24 cellular contexts compared by ENCODE assay signal in genomic region chr18:11710578-11710977, GRCh38.
"Had no signal": no experiment of that assay in that cellular context is flagged by ENCODE, and none has a peak within 500 bp of the region (broad histone marks: within the 10 kb centered on the region; RNA-seq: fewer than 3 reads in every experiment).

No MANE protein-coding gene starts in this region.

- ATAC-seq: effector memory CD8-positive, alpha-beta T cell; esophagus mucosa; foreskin keratinocyte; gastrocnemius medialis; gastroesophageal sphincter; heart left ventricle; heart right ventricle had no signal

- H3K9me3 Mint-ChIP-seq: dendritic cell treated with granulocyte-macrophage colony-stimulating factor and Interleukin-4, amounts not matched to agents 40 ng/mL and 50 ng/mL, for 4 days; effector memory CD8-positive, alpha-beta T cell had no signal

- H3K27ac Mint-ChIP-seq: dendritic cell treated with granulocyte-macrophage colony-stimulating factor and Interleukin-4, amounts not matched to agents 40 ng/mL and 50 ng/mL, for 4 days; effector memory CD8-positive, alpha-beta T cell had no signal

- H3K36me3 ChIP-seq: colonic mucosa, esophagus muscularis mucosa, esophagus squamous epithelium, gastrocnemius medialis, gastroesophageal sphincter, heart left ventricle, heart right ventricle had no signal

- H3K27ac ChIP-seq: colonic mucosa, coronary artery, dorsolateral prefrontal cortex, epithelial cell of prostate, esophagus muscularis mucosa, esophagus squamous epithelium, foreskin keratinocyte, gastrocnemius medialis, gastroesophageal sphincter, heart left ventricle, heart right ventricle, hepatocyte had no signal

- H3K27me3 ChIP-seq: colonic mucosa, esophagus muscularis mucosa, esophagus squamous epithelium, gastroesophageal sphincter, hepatocyte had no signal

- H3K4me3 ChIP-seq: colonic mucosa, coronary artery, dorsolateral prefrontal cortex, esophagus muscularis mucosa, esophagus squamous epithelium, gastrocnemius medialis, gastroesophageal sphincter, heart left ventricle, heart right ventricle, hepatocyte had no signal

- H3K4me3 Mint-ChIP-seq: dendritic cell treated with granulocyte-macrophage colony-stimulating factor and Interleukin-4, amounts not matched to agents 40 ng/mL and 50 ng/mL, for 4 days; effector memory CD8-positive, alpha-beta T cell had no signal

- DNase-seq: colonic mucosa; cortex of kidney; dermis blood vessel endothelial cell; dorsolateral prefrontal cortex; effector CD4-positive, alpha-beta T cell; effector CD8-positive, alpha-beta T cell; effector memory CD4-positive, alpha-beta T cell; effector memory CD8-positive, alpha-beta T cell; erythroblast; esophagus squamous epithelium; foreskin fibroblast; foreskin keratinocyte; foreskin melanocyte; gastrocnemius medialis; glutamatergic neuron; heart left ventricle; heart right ventricle had no signal

- H3K9me3 ChIP-seq: colonic mucosa, esophagus squamous epithelium, gastrocnemius medialis had no signal

- H3K4me1 ChIP-seq: colonic mucosa, esophagus muscularis mucosa, esophagus squamous epithelium, foreskin keratinocyte, gastrocnemius medialis, gastroesophageal sphincter, heart left ventricle, heart right ventricle had no signal
